In genomic region chr3:40109641-40110490, GRCh38 we compare ENCODE assay signal across 1 cellular context.
TF ChIP-seq lines count a peak whose summit lies in the region.

No MANE protein-coding gene starts in this region.

TF ChIP-seq in GM23338, 12 proteins besides CTCF, POLR2A, EP300 and RAD21 (continued from another document):
- no peak for TF ChIP-seq ZNF462 (CRISPR knock-in tag; IDR thresholded peaks at IDR 0.05)
